ENCODE assay signal across 1 cellular context in genomic region chr1:1400576-1401456, GRCh38.
TF ChIP-seq lines count a peak whose summit lies in the region.

No MANE protein-coding gene starts in this region.

TF ChIP-seq in HepG2, 621 proteins besides CTCF, POLR2A, EP300 and RAD21 (continued from another document and continues in another):
- TF ChIP-seq ZHX1 (CRISPR knock-in tag; IDR thresholded peaks at IDR 0.05; ENCODE audit: low read depth) (peak; percentile 39; the same call in 1 of the 2 replicates), TOPORS (CRISPR knock-in tag; IDR thresholded peaks at IDR 0.05) (peak; percentile 66; the same call in 1 of the 2 replicates), ZNF253 (CRISPR knock-in tag; IDR thresholded peaks at IDR 0.05; ENCODE audit: borderline replicate concordance) (no peak), MAFG (CRISPR knock-in tag; IDR thresholded peaks at IDR 0.05) (no peak), REXO4 (CRISPR knock-in tag; IDR thresholded peaks at IDR 0.05; ENCODE audit: borderline replicate concordance) (no peak), HNF1A (IDR thresholded peaks at IDR 0.05; ENCODE audit: low read depth) (peak; percentile 59; the same call in 1 of the 2 replicates), HNF1A (CRISPR knock-in tag; IDR thresholded peaks at IDR 0.05; ENCODE audit: borderline replicate concordance) (peak; percentile 88), UBTF (CRISPR knock-in tag; IDR thresholded peaks at IDR 0.05) (peak; percentile 91), ZNF674 (CRISPR knock-in tag; IDR thresholded peaks at IDR 0.05; ENCODE audit: low read depth) (no peak), TFE3 (CRISPR knock-in tag; IDR thresholded peaks at IDR 0.05) (peak; percentile 98), ADNP (CRISPR knock-in tag; IDR thresholded peaks at IDR 0.05) (no peak), SP140L (CRISPR knock-in tag; IDR thresholded peaks at IDR 0.05; ENCODE audit: borderline replicate concordance) (no peak), ZNF790 (CRISPR knock-in tag; IDR thresholded peaks at IDR 0.05; ENCODE audit: borderline replicate concordance) (no peak), ZBTB46 (CRISPR knock-in tag; IDR thresholded peaks at IDR 0.05; ENCODE audit: borderline replicate concordance) (no peak; the same call in 1 of the 2 replicates), ZNF263 (CRISPR knock-in tag; IDR thresholded peaks at IDR 0.05) (peak; percentile 70), PREB (CRISPR knock-in tag; IDR thresholded peaks at IDR 0.05) (no peak), ZNF781 (CRISPR knock-in tag; IDR thresholded peaks at IDR 0.05; ENCODE audit: borderline replicate concordance, not compliant biosample characterization) (peak; percentile 73), ZNF713 (CRISPR knock-in tag; IDR thresholded peaks at IDR 0.05) (peak; percentile 79; the same call in 1 of the 2 replicates), ZNF652 (CRISPR knock-in tag; IDR thresholded peaks at IDR 0.05; ENCODE audit: borderline replicate concordance, low read depth) (peak; percentile 55; the same call in 1 of the 2 replicates), SAP130 (CRISPR knock-in tag; IDR thresholded peaks at IDR 0.05; ENCODE audit: low read depth) (peak; percentile 100), ZNF678 (CRISPR knock-in tag; IDR thresholded peaks at IDR 0.05) (peak; percentile 42; the same call in 1 of the 2 replicates), ZNF318 (CRISPR knock-in tag; IDR thresholded peaks at IDR 0.05) (peak; percentile 81), STAT6 (CRISPR knock-in tag; IDR thresholded peaks at IDR 0.05; ENCODE audit: borderline replicate concordance) (peak; percentile 40; the same call in 1 of the 2 replicates), ZNF670 (CRISPR knock-in tag; IDR thresholded peaks at IDR 0.05; ENCODE audit: borderline replicate concordance) (peak; percentile 88; the same call in 1 of the 2 replicates), ZNF619 (CRISPR knock-in tag; IDR thresholded peaks at IDR 0.05) (peak; percentile 90), ZNF260 (CRISPR knock-in tag; IDR thresholded peaks at IDR 0.05; ENCODE audit: borderline replicate concordance, low read depth) (no peak), HOXA3 (CRISPR knock-in tag; IDR thresholded peaks at IDR 0.05) (peak; percentile 97), PAF1 (CRISPR knock-in tag; IDR thresholded peaks at IDR 0.05) (no peak)
